31 cellular contexts compared by ENCODE assay signal in genomic region chr12:11158885-11159444, GRCh38. TPM values are rescaled to one million over a fixed set of nuclear protein-coding genes. Genes with fewer than 3 reads are reported as not detected.
"Had no signal": no experiment of that assay in that cellular context is flagged by ENCODE, and none has a peak within 500 bp of the region (broad histone marks: within the 10 kb centered on the region; RNA-seq: fewer than 3 reads in every experiment).

No MANE protein-coding gene starts in this region.

- H3K9me3 ChIP-seq: colonic mucosa, esophagus squamous epithelium, gastroesophageal sphincter had no signal

- H3K27me3 Mint-ChIP-seq: activated B cell treated with CpG ODN at 0.5 μM for 24 hours; activated CD4-positive, alpha-beta T cell treated with anti-CD3 and anti-CD28 coated beads for 36 hours; activated naive CD8-positive, alpha-beta T cell; central memory CD8-positive, alpha-beta T cell; effector memory CD8-positive, alpha-beta T cell had no signal

- DNase-seq: activated B cell treated with CpG ODN at 0.5 μM for 24 hours; activated CD4-positive, alpha-beta T cell treated with anti-CD3 and anti-CD28 coated beads for 36 hours; activated CD4-positive, alpha-beta T cell treated with anti-CD3 and anti-CD28 coated beads, Interleukin-2, amount 50 U/mL, for 48 hours; activated CD8-positive, alpha-beta memory T cell treated with anti-CD3 and anti-CD28 coated beads, Interleukin-2, amount 50 U/mL, for 48 hours; activated naive CD4-positive, alpha-beta T cell; activated T-cell treated with anti-CD3 and anti-CD28 coated beads, Interleukin-2, amount 50 U/mL, for 4 hours; adrenal gland; colonic mucosa; dorsolateral prefrontal cortex; effector memory CD8-positive, alpha-beta T cell; esophagus squamous epithelium; heart right ventricle; occipital lobe; posterior cingulate gyrus; retina; stimulated activated CD4-positive, alpha-beta T cell treated with anti-CD3 and anti-CD28 coated beads, Interleukin-4, amount 100 ng/mL, for 4 hours; stimulated activated naive CD8-positive, alpha-beta T cell treated with anti-CD3 and anti-CD28 coated beads, Interleukin-15, Interleukin-2, amounts not matched to agents 100 U/mL and 50 U/mL, for 24 hours; T1000 had no signal

- H3K9me3 Mint-ChIP-seq: effector memory CD8-positive, alpha-beta T cell had no signal

- H3K27me3 ChIP-seq: adrenal gland, colonic mucosa, dorsolateral prefrontal cortex, esophagus squamous epithelium, gastroesophageal sphincter, heart right ventricle had no signal

- H3K27ac ChIP-seq: adrenal gland, colonic mucosa, dorsolateral prefrontal cortex, esophagus squamous epithelium, gastroesophageal sphincter had no signal

- H3K36me3 ChIP-seq: adrenal gland, colonic mucosa had no signal

- H3K27ac Mint-ChIP-seq: activated B cell treated with CpG ODN at 0.5 μM for 24 hours; activated CD4-positive, alpha-beta T cell treated with anti-CD3 and anti-CD28 coated beads for 36 hours; activated naive CD8-positive, alpha-beta T cell; activated T-helper 2 cell treated with anti-CD3 and anti-CD28 coated beads, Interferon-gamma antibody, Interleukin-2, Interleukin-4, amounts not matched to agents 10 μg/mL and 5 μg/mL and 100 μg/mL, durations not matched to agents 14 hours and 24 hours and 36 hours; effector memory CD8-positive, alpha-beta T cell had no signal

- H3K4me3 Mint-ChIP-seq: activated B cell treated with CpG ODN at 0.5 μM for 24 hours; activated CD4-positive, alpha-beta T cell treated with anti-CD3 and anti-CD28 coated beads for 36 hours; activated T-cell treated with anti-CD3 and anti-CD28 coated beads, Interleukin-2, amount 50 U/mL, for 4 hours; central memory CD8-positive, alpha-beta T cell; effector memory CD8-positive, alpha-beta T cell; neural crest cell had no signal

- H3K4me1 ChIP-seq: colonic mucosa, esophagus squamous epithelium had no signal

- H3K4me3 ChIP-seq: adrenal gland, colonic mucosa, dorsolateral prefrontal cortex, esophagus squamous epithelium, gastroesophageal sphincter, heart right ventricle had no signal

RNA-seq across cellular contexts. Expression of gene TAS2R30, which starts 24.5 kb away (rescaled TPM):
- polyA plus RNA-seq: heart right ventricle, urinary bladder had no signal

RNA-seq across cellular contexts. Expression of gene TAS2R42, which starts 27.8 kb away (rescaled TPM):
- total RNA-seq: activated B cell treated with CpG ODN at 0.5 μM for 24 hours; activated CD4-positive, alpha-beta T cell treated with anti-CD3 and anti-CD28 coated beads for 36 hours; activated CD8-positive, alpha-beta memory T cell treated with anti-CD3 and anti-CD28 coated beads for 36 hours; activated T-cell treated with anti-CD3 and anti-CD28 coated beads, Interleukin-2, amount 50 U/mL, for 4 hours; activated T-helper 2 cell treated with anti-CD3 and anti-CD28 coated beads, Interferon-gamma antibody, Interleukin-2, Interleukin-4, amounts not matched to agents 10 μg/mL and 5 μg/mL and 100 μg/mL, durations not matched to agents 14 hours and 24 hours and 36 hours; adrenal gland; astrocyte; colonic mucosa; dorsolateral prefrontal cortex; esophagus squamous epithelium; gastroesophageal sphincter; heart right ventricle; kidney epithelial cell; liver; mononuclear cell; neural crest cell; occipital lobe; subcutaneous adipose tissue; T-helper 1 cell treated with Interleukin-12 subunit alpha and Interleukin-12 subunit beta and Interleukin-4 antibody, amounts not matched to agents 30 ng/mL and 1 ng/mL, for 36 hours; urinary bladder had no signal
- polyA plus RNA-seq: adrenal gland, heart right ventricle, liver, urinary bladder had no signal
